Comparison of ENCODE assay signal across 8 cellular contexts in genomic region chr6:148251286-148251685, GRCh38.
DNase-seq lines count a peak whose midpoint lies in the region; ATAC-seq, FAIRE-seq and TF ChIP-seq lines count a peak whose summit lies in the region.

No MANE protein-coding gene starts in this region.

- no peaks in the 10 kb centered on the region for H3K4me1 ChIP-seq in smooth muscle cell (ENCODE audit: low read depth)

- no peaks in the 10 kb centered on the region for H3F3A ChIP-seq in smooth muscle cell (ENCODE audit: low read depth)

- no peak for ATAC-seq in GM19328 (IDR thresholded peaks at IDR 0.05; ENCODE audit: unreplicated experiment)

- FAIRE-seq in H54 (lab: Jason Lieb, UNC): peak; percentile 83
- peak; percentile 34 for FAIRE-seq in frontal cortex (lab: Jason Lieb, UNC)

- H3K9me3 ChIP-seq in smooth muscle cell (replicated peaks; ENCODE audit: low read depth): no peaks in the 10 kb centered on the region

- peaks cover 7% of the 10 kb centered on the region for H3K27me3 Mint-ChIP-seq in activated naive CD4-positive, alpha-beta T cell treated with anti-CD3 and anti-CD28 coated beads for 36 hours (ENCODE audit: low read depth)

- H4K20me1 ChIP-seq in smooth muscle cell (ENCODE audit: low read depth): no peaks in the 10 kb centered on the region

- no peak overlapping the region for H3K4me2 ChIP-seq in smooth muscle cell

- TF ChIP-seq POLR2A in H54 (IDR thresholded peaks at IDR 0.05; ENCODE audit: low read depth, low read length): no peak

- peak overlapping the region; percentile 9 for H3K27ac ChIP-seq in smooth muscle cell (ENCODE audit: low read depth)

- H3K79me2 ChIP-seq in smooth muscle cell (ENCODE audit: low read depth): no peaks in the 10 kb centered on the region

- no peaks in the 10 kb centered on the region for H3K36me3 Mint-ChIP-seq in activated naive CD4-positive, alpha-beta T cell treated with anti-CD3 and anti-CD28 coated beads for 36 hours (ENCODE audit: low read depth)

- CTCF ChIA-PET in activated naive CD4-positive, alpha-beta T cell treated with anti-CD3 and anti-CD28 coated beads for 36 hours (lab: Charles Lee): interaction anchor here (1.4 to 2.5 kb wide), 2 partner anchors 60 to 74 kb away, joined by 5 to 11 read pairs; no protein-coding TSS in a partner anchor

- DNase-seq in AG08396 (ENCODE audit: low spot score): peak; percentile 25
- DNase-seq in H54 (ENCODE audit: insufficient read length, low spot score): no peak
- DNase-seq in OCI-M1 (lab: John Stamatoyannopoulos, UW): peak; percentile 44
- DNase-seq in frontal cortex (ENCODE audit: low spot score in 2 of 2): no peak
- DNase-seq in smooth muscle cell (lab: John Stamatoyannopoulos, UW; ENCODE audit: unreplicated experiment): no peak
- DNase-seq in NCI-H1048 (lab: John Stamatoyannopoulos, UW): no peak
- DNase-seq in activated naive CD4-positive, alpha-beta T cell treated with anti-CD3 and anti-CD28 coated beads for 36 hours: no peak

- H3K4me1 Mint-ChIP-seq in activated naive CD4-positive, alpha-beta T cell treated with anti-CD3 and anti-CD28 coated beads for 36 hours (ENCODE audit: low read depth): no peaks in the 10 kb centered on the region

- H3K27ac Mint-ChIP-seq in activated naive CD4-positive, alpha-beta T cell treated with anti-CD3 and anti-CD28 coated beads for 36 hours: no peak overlapping the region

- no peak overlapping the region for H3K9ac ChIP-seq in smooth muscle cell (ENCODE audit: low read depth)

- no peak overlapping the region for H2AFZ ChIP-seq in smooth muscle cell (ENCODE audit: low read depth)

- H3K27me3 ChIP-seq in smooth muscle cell (ENCODE audit: low read depth): no peaks in the 10 kb centered on the region

- intact Hi-C loops in activated naive CD4-positive, alpha-beta T cell treated with anti-CD3 and anti-CD28 coated beads for 36 hours (cut with micrococcal nuclease): loop anchor here (1.0 to 5.0 kb wide), 5 partner anchors 74 to 859 kb away; no protein-coding TSS in a partner anchor

- H3K4me3 ChIP-seq in smooth muscle cell: no peak overlapping the region

- no peaks in the 10 kb centered on the region for H3K9me3 Mint-ChIP-seq in activated naive CD4-positive, alpha-beta T cell treated with anti-CD3 and anti-CD28 coated beads for 36 hours

- peak; percentile 28 for TF ChIP-seq CTCF in smooth muscle cell (IDR thresholded peaks at IDR 0.05; ENCODE audit: borderline replicate concordance, insufficient read depth, poor library complexity, severe bottlenecking)

- H3K4me3 Mint-ChIP-seq in activated naive CD4-positive, alpha-beta T cell treated with anti-CD3 and anti-CD28 coated beads for 36 hours: no peak overlapping the region

- 59% methylated on average over 2 of the region's 2 CpGs for WGBS in smooth muscle cell (ENCODE audit: low lambda C conversion rate)

- no peaks in the 10 kb centered on the region for H3K36me3 ChIP-seq in smooth muscle cell (ENCODE audit: low read depth)

Comparison
In these comparisons a context has a peak if more than half of its experiments do, and no peak if none do; other contexts are left out.
1. DNase-seq: peak in AG08396 (single experiment) and OCI-M1 (single experiment); none in H54 (single experiment), frontal cortex (0 of 2), smooth muscle cell (single experiment), NCI-H1048 (single experiment) and activated naive CD4-positive, alpha-beta T cell treated with anti-CD3 and anti-CD28 coated beads for 36 hours (single experiment).